In the genomic region with DNA sequence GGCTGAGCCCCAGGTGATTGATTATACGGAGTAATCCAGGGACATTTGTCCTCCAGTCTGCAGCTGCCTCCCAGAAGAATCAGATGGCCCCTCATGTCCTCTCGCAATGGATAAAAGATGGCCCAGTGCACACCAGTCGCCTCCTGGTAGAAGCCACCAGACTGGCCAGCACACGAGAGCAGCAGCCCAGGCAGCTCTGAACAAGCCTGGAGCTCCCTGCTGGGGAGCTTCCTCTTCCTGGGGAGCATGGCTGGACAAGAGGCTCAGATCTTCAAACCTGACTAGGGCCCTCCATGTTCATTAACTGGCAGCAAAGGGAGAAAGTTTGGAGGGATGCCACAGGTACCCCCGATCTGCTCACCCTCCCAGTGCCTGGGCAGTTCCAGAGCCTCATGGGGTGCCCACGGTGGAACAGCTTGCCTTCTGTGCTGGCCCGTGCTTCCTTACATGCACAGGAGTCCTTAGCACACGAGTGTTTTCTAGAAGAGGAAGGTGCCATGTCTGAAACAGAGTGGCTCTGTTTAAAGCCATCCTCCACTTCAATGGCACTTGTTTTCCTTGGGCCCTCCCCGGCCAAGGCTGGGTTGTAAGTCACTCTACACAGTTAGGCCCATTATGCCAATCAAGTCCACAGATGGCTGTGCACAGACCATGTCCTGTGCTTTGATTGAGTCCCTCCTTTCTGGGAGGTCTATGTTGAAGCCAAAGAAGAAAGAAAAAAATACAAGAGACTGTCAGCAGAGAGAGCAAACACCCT, we compare ENCODE assay signal across 12 cellular contexts.
DNase-seq lines count a peak whose midpoint lies in the region; TF ChIP-seq lines count a peak whose summit lies in the region.
"Had no signal": no experiment of that assay in that cellular context is flagged by ENCODE, and none has a peak within 500 bp of the region (broad histone marks: within the 10 kb centered on the region; RNA-seq: fewer than 3 reads in every experiment).

No MANE protein-coding gene starts in this region.

- H3K27me3 Mint-ChIP-seq in T-helper 2 cell treated with Interferon-gamma antibody and Interleukin-4, amounts not matched to agents 5 μg/mL and 100 μg/mL, for 36 hours (ENCODE audit: low read depth) = no peaks in the 10 kb centered on the region
- H3K27me3 Mint-ChIP-seq in IgD-negative memory B cell (no peaks in the 10 kb centered on the region), chondrocyte (ENCODE audit: low read depth) (no peaks in the 10 kb centered on the region)

- intact Hi-C loops in spleen (cut with DNase I; ENCODE audit: low total_unique reads) = no loop called here

- H3K4me3 ChIP-seq in spleen = no peak overlapping the region
- H3K4me3 ChIP-seq: right atrium auricular region, SJSA1 had no signal

- DNase-seq in T-helper 2 cell treated with Interferon-gamma antibody and Interleukin-4, amounts not matched to agents 5 μg/mL and 100 μg/mL, for 36 hours (ENCODE audit: low spot score) = no peak
- DNase-seq in T-helper 2 cell = no peak
- DNase-seq in chondrocyte (ENCODE audit: low spot score) = peak; percentile 33
- no peak for DNase-seq in spleen
- no peak for DNase-seq in H4 (ENCODE audit: low spot score)
- no peak for DNase-seq in NK-92 treated with Interleukin-12 subunit alpha and Interleukin-12 subunit beta, amount 100 ng/mL, for 24 hours (lab: John Stamatoyannopoulos, UW)
- no peak for DNase-seq in HuH-7.5 (ENCODE audit: low spot score)
- DNase-seq: activated naive CD4-positive, alpha-beta T cell treated with Interleukin-2 at 50 U/mL for 16 hours; NCI-H1930 had no signal

- H3K27ac ChIP-seq in spleen = peak overlapping the region in 7 of 8 donors; percentile 34 to 89 (median 79)
- H3K27ac ChIP-seq: right atrium auricular region, SJSA1 had no signal

- TF ChIP-seq CTCF in chondrocyte (IDR thresholded peaks at IDR 0.05) = no peak
- no peak for TF ChIP-seq CTCF in spleen (IDR thresholded peaks at IDR 0.05 in 8 of 11, conservative IDR thresholded peaks at IDR 0.05 in 3 of 11)

- no peaks in the 10 kb centered on the region for H3K9me3 Mint-ChIP-seq in T-helper 2 cell treated with Interferon-gamma antibody and Interleukin-4, amounts not matched to agents 5 μg/mL and 100 μg/mL, for 36 hours
- H3K9me3 Mint-ChIP-seq in IgD-negative memory B cell (no peaks in the 10 kb centered on the region), chondrocyte (ENCODE audit: low read depth) (no peaks in the 10 kb centered on the region)

- peaks cover 74% of the 10 kb centered on the region for H3K36me3 Mint-ChIP-seq in T-helper 2 cell treated with Interferon-gamma antibody and Interleukin-4, amounts not matched to agents 5 μg/mL and 100 μg/mL, for 36 hours (ENCODE audit: low read depth)
- H3K36me3 Mint-ChIP-seq in IgD-negative memory B cell = peaks cover 12% of the 10 kb centered on the region
- H3K36me3 Mint-ChIP-seq in chondrocyte (ENCODE audit: low read depth) = peaks cover 40% of the 10 kb centered on the region

- peaks cover 3 to 100% (median 81%) of the 10 kb centered on the region in 6 donors for H3K36me3 ChIP-seq in spleen

- no peaks in the 10 kb centered on the region for H3K9me3 ChIP-seq in spleen
- H3K9me3 ChIP-seq: right atrium auricular region, SJSA1 had no signal

- peaks cover 0 to 74% (median 36%) of the 10 kb centered on the region in 6 donors for H3K4me1 ChIP-seq in spleen

- no peak overlapping the region for H3K4me3 Mint-ChIP-seq in T-helper 2 cell treated with Interferon-gamma antibody and Interleukin-4, amounts not matched to agents 5 μg/mL and 100 μg/mL, for 36 hours
- H3K4me3 Mint-ChIP-seq in IgD-negative memory B cell (peak overlapping the region; percentile 62 to 92 (median 88)), chondrocyte (ENCODE audit: unreplicated experiment) (no peak overlapping the region)

- 81 to 93% (median 89%) methylated on average over 7 to 9 of the region's 9 CpGs for WGBS in spleen, 5 donors

- no peak for TF ChIP-seq POLR2A in spleen (IDR thresholded peaks at IDR 0.05)

- no peaks in the 10 kb centered on the region for H3K27me3 ChIP-seq in spleen (replicated peaks in 1 of 7)
- H3K27me3 ChIP-seq: right atrium auricular region, SJSA1 had no signal

- H3K4me1 Mint-ChIP-seq in T-helper 2 cell treated with Interferon-gamma antibody and Interleukin-4, amounts not matched to agents 5 μg/mL and 100 μg/mL, for 36 hours (ENCODE audit: low read depth) = no peaks in the 10 kb centered on the region
- peaks cover 18 to 23% (median 22%) of the 10 kb centered on the region in 3 donors for H3K4me1 Mint-ChIP-seq in IgD-negative memory B cell
- H3K4me1 Mint-ChIP-seq in chondrocyte (ENCODE audit: low read depth) = peaks cover 13% of the 10 kb centered on the region

- H3K27ac Mint-ChIP-seq in T-helper 2 cell treated with Interferon-gamma antibody and Interleukin-4, amounts not matched to agents 5 μg/mL and 100 μg/mL, for 36 hours = peak overlapping the region; percentile 51
- H3K27ac Mint-ChIP-seq in IgD-negative memory B cell (peak overlapping the region; percentile 97 to 100 (median 99)), chondrocyte (ENCODE audit: unreplicated experiment) (no peak overlapping the region)

Comparison
In these comparisons a context has a peak if more than half of its experiments do, and no peak if none do; other contexts are left out.
1. H3K4me3 Mint-ChIP-seq: peak in IgD-negative memory B cell (4 of 4); none in T-helper 2 cell treated with Interferon-gamma antibody and Interleukin-4, amounts not matched to agents 5 μg/mL and 100 μg/mL, for 36 hours (single experiment) and chondrocyte (single experiment).